In the genomic region with DNA sequence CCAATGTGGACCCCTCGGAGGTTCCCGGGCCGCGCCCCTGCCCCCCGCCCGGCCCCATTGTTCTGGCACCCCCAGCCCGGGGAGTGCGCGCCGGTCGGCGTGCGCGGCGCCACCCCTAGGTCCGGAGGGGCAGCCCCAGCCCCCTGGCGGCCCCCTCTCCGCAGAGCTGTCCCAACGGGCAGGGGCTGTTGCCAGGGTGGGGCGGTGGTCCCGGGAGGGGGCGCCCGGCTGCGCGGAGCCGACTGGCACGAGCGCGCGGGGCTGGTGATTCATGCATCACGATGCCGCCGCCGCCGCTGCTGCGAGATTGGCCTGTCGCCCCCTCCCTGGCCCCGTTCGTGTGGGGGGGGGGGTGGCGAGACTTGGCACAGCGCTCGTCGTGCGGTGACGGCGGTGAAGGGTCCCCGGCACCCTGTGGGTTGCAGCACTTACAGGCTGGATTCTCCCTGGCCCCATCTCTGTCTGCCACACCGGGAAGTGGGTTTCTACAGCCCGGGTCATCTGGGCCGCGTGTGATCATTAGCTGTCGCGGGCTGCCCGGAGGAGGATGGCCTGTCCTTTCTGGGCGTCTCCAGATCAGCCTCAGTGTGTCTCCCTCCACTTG, we compare ENCODE assay signal across 8 cellular contexts. TPM values are rescaled to one million over a fixed set of nuclear protein-coding genes. Genes with fewer than 3 reads are reported as not detected.
A peak's percentile ranks its signal among the peaks of the same experiment; 100 is the strongest.
DNase-seq lines count a peak whose midpoint lies in the region; ATAC-seq and TF ChIP-seq lines count a peak whose summit lies in the region.

No MANE protein-coding gene starts in this region.

- DNase-seq in AG09309 (ENCODE audit: low read depth): no peak
- peak; percentile 16 for DNase-seq in MV-4-11 (lab: John Stamatoyannopoulos, UW)
- DNase-seq in activated effector memory CD4-positive, alpha-beta T cell treated with anti-CD3 and anti-CD28 coated beads, Interleukin-2, amount 50 U/mL, for 16 hours: peak; percentile 80
- DNase-seq in glutamatergic neuron: peak; percentile 58
- DNase-seq in sciatic nerve (ENCODE audit: low spot score): peak; percentile 74
- no peak for DNase-seq in GF-D8 (lab: John Stamatoyannopoulos, UW)

- peak overlapping the region; percentile 69 for H3K4me3 ChIP-seq in AG09309 (ENCODE audit: control insufficient read depth, low read depth, low read length)

- peak overlapping the region; percentile 93 for H3K4me3 Mint-ChIP-seq in glutamatergic neuron (ENCODE audit: unreplicated experiment)

- H3K27me3 Mint-ChIP-seq in glutamatergic neuron (ENCODE audit: unreplicated experiment): peaks cover 14% of the 10 kb centered on the region

- intact Hi-C loops in sciatic nerve (cut with DNase I): no loop called here

- ATAC-seq in sciatic nerve: peak; percentile 6
- ATAC-seq in GM21526 (IDR thresholded peaks at IDR 0.05; ENCODE audit: low FRiP score, unreplicated experiment): no peak
- ATAC-seq in GM21390 (IDR thresholded peaks at IDR 0.05; ENCODE audit: unreplicated experiment): no peak

- no peak for TF ChIP-seq CTCF in AG09309 (IDR thresholded peaks at IDR 0.05; ENCODE audit: control insufficient read depth, insufficient read depth, low read depth, low read length, missing control alignments)
- TF ChIP-seq CTCF in glutamatergic neuron (IDR thresholded peaks at IDR 0.05; ENCODE audit: partially characterized antibody, unreplicated experiment): no peak

- H3K36me3 Mint-ChIP-seq in glutamatergic neuron (ENCODE audit: unreplicated experiment): no peaks in the 10 kb centered on the region

- H3K27ac Mint-ChIP-seq in glutamatergic neuron (ENCODE audit: unreplicated experiment): peak overlapping the region; percentile 96

- H3K4me1 Mint-ChIP-seq in glutamatergic neuron (ENCODE audit: low read depth, unreplicated experiment): peaks cover 25% of the 10 kb centered on the region

- peaks cover 11% of the 10 kb centered on the region for H3K9me3 Mint-ChIP-seq in glutamatergic neuron (ENCODE audit: unreplicated experiment)

RNA-seq across cellular contexts. Expression of gene NCS1, which starts 0.8 kb away (rescaled TPM):
- total RNA-seq in glutamatergic neuron (ENCODE audit: unreplicated experiment): 312 TPM
- 11.7 TPM for total RNA-seq in sciatic nerve

Comparison
In these comparisons a context has a peak if more than half of its experiments do, and no peak if none do; other contexts are left out.
1. DNase-seq: peak in MV-4-11 (single experiment), activated effector memory CD4-positive, alpha-beta T cell treated with anti-CD3 and anti-CD28 coated beads, Interleukin-2, amount 50 U/mL, for 16 hours (single experiment), glutamatergic neuron (single experiment) and sciatic nerve (single experiment); none in AG09309 (single experiment) and GF-D8 (single experiment).
2. RNA of gene NCS1, which starts 0.8 kb away (total RNA-seq): 312 TPM in glutamatergic neuron (single experiment); 11.7 TPM in sciatic nerve (single experiment); every median in the first group is over 10 times any median in the second.